ENCODE assay signal across 24 cellular contexts in genomic region chr10:10397906-10398305, GRCh38.
"Had no signal": no experiment of that assay in that cellular context is flagged by ENCODE, and none has a peak within 500 bp of the region (broad histone marks: within the 10 kb centered on the region; RNA-seq: fewer than 3 reads in every experiment).

No MANE protein-coding gene starts in this region.

- FAIRE-seq: endometrium, islet of Langerhans, keratinocyte had no signal

- H3K27me3 ChIP-seq: colonic mucosa, esophagus muscularis mucosa, gastrocnemius medialis, heart left ventricle, hepatocyte, left lung had no signal

- H3K4me3 ChIP-seq: colonic mucosa, esophagus muscularis mucosa, gastrocnemius medialis, heart left ventricle, hepatocyte, left lung, lower lobe of right lung, mucosa of descending colon had no signal

- DNase-seq: colonic mucosa; cortex of kidney; effector CD8-positive, alpha-beta T cell; effector memory CD8-positive, alpha-beta T cell; endodermal cell; foreskin melanocyte; gastrocnemius medialis; glutamatergic neuron; heart left ventricle; hypothalamus; immature natural killer cell; left cardiac atrium; left lung; left ventricle myocardium superior; lower lobe of right lung; mesenchymal stem cell; mucosa of descending colon; naive B cell; naive thymus-derived CD8-positive, alpha-beta T cell had no signal

- H3K36me3 ChIP-seq: colonic mucosa, esophagus muscularis mucosa, gastrocnemius medialis, heart left ventricle, left lung, lower lobe of right lung had no signal
